Comparison of ENCODE assay signal across 18 cellular contexts in genomic region chr21:41869771-41870170, GRCh38.
"Had no signal": no experiment of that assay in that cellular context is flagged by ENCODE, and none has a peak within 500 bp of the region (broad histone marks: within the 10 kb centered on the region; RNA-seq: fewer than 3 reads in every experiment).

No MANE protein-coding gene starts in this region.

- H3K27me3 Mint-ChIP-seq: naive thymus-derived CD8-positive, alpha-beta T cell; progenitor cell of endocrine pancreas; stimulated activated naive CD8-positive, alpha-beta T cell treated with anti-CD3 and anti-CD28 coated beads, Interleukin-15, Interleukin-2, amounts not matched to agents 100 ng/mL and 50 ng/mL, for 24 hours had no signal

- H3K4me1 ChIP-seq: gastroesophageal sphincter, tibial artery, uterus had no signal

- H3K4me2 ChIP-seq: smooth muscle cell had no signal

- H3K9me3 ChIP-seq: gastroesophageal sphincter, mucosa of descending colon, ovary, tibial artery, upper lobe of left lung, uterus had no signal

- H3K4me3 ChIP-seq: gastroesophageal sphincter, mucosa of descending colon, ovary, smooth muscle cell, tibial artery, upper lobe of left lung, uterus had no signal

- H3K27ac Mint-ChIP-seq: progenitor cell of endocrine pancreas; stimulated activated effector memory CD8-positive, alpha-beta T cell treated with anti-CD3 and anti-CD28 coated beads, Interleukin-12 subunit alpha, Interleukin-12 subunit beta, amount 100 ng/mL, for 72 hours; stimulated activated naive CD8-positive, alpha-beta T cell treated with anti-CD3 and anti-CD28 coated beads, Interleukin-15, Interleukin-2, amounts not matched to agents 100 ng/mL and 50 ng/mL, for 24 hours had no signal

- H3K27ac ChIP-seq: gastroesophageal sphincter, ovary, tibial artery, upper lobe of left lung, uterus had no signal

- H3K27me3 ChIP-seq: gastroesophageal sphincter, ovary, tibial artery, upper lobe of left lung, uterus had no signal

- DNase-seq: effector memory CD4-positive, alpha-beta T cell; mammary epithelial cell; mucosa of descending colon; naive thymus-derived CD8-positive, alpha-beta T cell; ovary; right cardiac atrium; stimulated activated CD4-positive, alpha-beta T cell treated with anti-CD3 and anti-CD28 coated beads, Interleukin-4, amount 100 ng/mL, for 1 hour; stimulated activated CD8-positive, alpha-beta memory T cell treated with anti-CD3 and anti-CD28 coated beads, Interleukin-4, amount 100 ng/mL, for 48 hours; tibial artery; upper lobe of left lung; uterus had no signal

- H3K9me3 Mint-ChIP-seq: naive thymus-derived CD8-positive, alpha-beta T cell; stimulated activated effector memory CD8-positive, alpha-beta T cell treated with anti-CD3 and anti-CD28 coated beads, Interleukin-12 subunit alpha, Interleukin-12 subunit beta, amount 100 ng/mL, for 72 hours; stimulated activated naive CD8-positive, alpha-beta T cell treated with anti-CD3 and anti-CD28 coated beads, Interleukin-15, Interleukin-2, amounts not matched to agents 100 ng/mL and 50 ng/mL, for 24 hours had no signal

- ATAC-seq: esophagus mucosa; gastroesophageal sphincter; left lobe of liver; mucosa of descending colon; naive thymus-derived CD8-positive, alpha-beta T cell; right cardiac atrium; stimulated activated effector memory CD8-positive, alpha-beta T cell treated with anti-CD3 and anti-CD28 coated beads, Interleukin-12 subunit alpha, Interleukin-12 subunit beta, amount 100 ng/mL, for 72 hours had no signal

- H3K4me3 Mint-ChIP-seq: naive thymus-derived CD8-positive, alpha-beta T cell; stimulated activated effector memory CD8-positive, alpha-beta T cell treated with anti-CD3 and anti-CD28 coated beads, Interleukin-12 subunit alpha, Interleukin-12 subunit beta, amount 100 ng/mL, for 72 hours; stimulated activated naive CD8-positive, alpha-beta T cell treated with anti-CD3 and anti-CD28 coated beads, Interleukin-15, Interleukin-2, amounts not matched to agents 100 ng/mL and 50 ng/mL, for 24 hours had no signal

- H3K36me3 ChIP-seq: ovary, tibial artery, upper lobe of left lung, uterus had no signal
